20 cellular contexts compared by ENCODE assay signal in the genomic region with DNA sequence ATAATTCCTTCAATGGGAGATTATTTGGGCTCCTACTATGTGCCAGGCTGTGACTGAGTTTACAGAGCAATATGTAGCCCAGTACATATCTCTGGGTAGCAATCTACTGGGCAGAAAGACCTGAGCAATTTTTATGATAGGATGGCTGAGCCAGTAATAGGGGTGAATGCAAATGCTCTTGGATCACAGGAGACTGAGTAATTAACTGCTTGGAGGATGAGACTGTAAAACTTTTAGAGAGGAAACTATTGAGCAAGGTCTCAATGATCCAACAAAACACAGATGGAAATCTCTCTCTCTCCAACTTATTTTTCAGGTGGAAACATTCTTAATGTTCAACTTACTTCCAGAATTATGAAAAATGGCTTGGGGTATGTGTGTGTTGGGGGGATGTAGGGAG.
"Had no signal": no experiment of that assay in that cellular context is flagged by ENCODE, and none has a peak within 500 bp of the region (broad histone marks: within the 10 kb centered on the region; RNA-seq: fewer than 3 reads in every experiment).

No MANE protein-coding gene starts in this region.

- FAIRE-seq: astrocyte, bronchial epithelial cell, frontal cortex, keratinocyte, small intestine had no signal

- H3K4me3 ChIP-seq: stomach, upper lobe of right lung had no signal

- DNase-seq: activated CD4-positive, alpha-beta T cell treated with anti-CD3 and anti-CD28 coated beads for 48 hours; activated CD4-positive, CD25-positive, alpha-beta regulatory T cell; activated CD8-positive, alpha-beta T cell treated with anti-CD3 and anti-CD28 coated beads for 36 hours; activated naive CD4-positive, alpha-beta T cell treated with anti-CD3 and anti-CD28 coated beads, Interleukin-2, amount 10 ng/mL, durations not matched to agents 7 days and 5 days; activated naive CD8-positive, alpha-beta T cell treated with anti-CD3 and anti-CD28 coated beads, Interleukin-2, amount 50 U/mL, for 24 hours; activated T-cell treated with anti-CD3 and anti-CD28 coated beads, Interleukin-2, amount 50 U/mL, for 24 hours; dermis blood vessel endothelial cell; effector memory CD4-positive, alpha-beta T cell; hypothalamus; mammary epithelial cell; small intestine; stimulated activated CD4-positive, alpha-beta T cell treated with anti-CD3 and anti-CD28 coated beads, Interleukin-4, amount 100 ng/mL, for 1 hour; stomach; T-helper 1 cell; T-helper 9 cell; upper lobe of right lung had no signal

- ATAC-seq: activated CD8-positive, alpha-beta T cell treated with anti-CD3 and anti-CD28 coated beads for 36 hours; activated naive CD8-positive, alpha-beta T cell treated with anti-CD3 and anti-CD28 coated beads, Interleukin-2, amount 50 U/mL, for 24 hours; upper lobe of right lung had no signal
